ENCODE assay signal across 15 cellular contexts in genomic region chr3:197519801-197520211, GRCh38. TPM values are rescaled to one million over a fixed set of nuclear protein-coding genes. Genes with fewer than 3 reads are reported as not detected.
DNase-seq lines count a peak whose midpoint lies in the region; ATAC-seq, FAIRE-seq and TF ChIP-seq lines count a peak whose summit lies in the region.
"Had no signal": no experiment of that assay in that cellular context is flagged by ENCODE, and none has a peak within 500 bp of the region (broad histone marks: within the 10 kb centered on the region; RNA-seq: fewer than 3 reads in every experiment).

No MANE protein-coding gene starts in this region.

- no peak overlapping the region for H3K4me3 ChIP-seq in kidney (ENCODE audit: low read length in 2 of 2)
- H3K4me3 ChIP-seq: thyroid gland had no signal

- H3K9me3 ChIP-seq in T-helper 17 cell (ENCODE audit: control insufficient read depth, low read length, poor library complexity, severe bottlenecking) (no peaks in the 10 kb centered on the region), kidney (ENCODE audit: control insufficient read depth in 1 of 2, low read length in 2 of 2) (no peaks in the 10 kb centered on the region)
- H3K9me3 ChIP-seq: thyroid gland had no signal

- no peak for FAIRE-seq in kidney (lab: Jason Lieb, UNC)
- FAIRE-seq: GM19239 had no signal

- intact Hi-C loops in natural killer cell (cut with micrococcal nuclease): no loop called here
- intact Hi-C loops in kidney (cut with DNase I): loop anchor here (10.0 kb wide), 1 partner anchor 265 kb away; no protein-coding TSS in a partner anchor

- TF ChIP-seq CTCF in natural killer cell (IDR thresholded peaks at IDR 0.05): no peak
- no peak for TF ChIP-seq CTCF in kidney (IDR thresholded peaks at IDR 0.05; ENCODE audit: borderline replicate concordance, extremely low read depth, insufficient read depth)

- H3K36me3 Mint-ChIP-seq in natural killer cell (no peaks in the 10 kb centered on the region), T-helper 17 cell (ENCODE audit: low read depth) (peaks cover 6% of the 10 kb centered on the region)
- H3K36me3 Mint-ChIP-seq in natural killer cell treated with Interleukin-12 subunit alpha and Interleukin-12 subunit beta and Interleukin-15 and Interleukin-18, amount 100 ng/mL, for 72 hours: peaks cover 5% of the 10 kb centered on the region

- H3K9ac ChIP-seq in kidney (ENCODE audit: low read length in 2 of 2): no peak overlapping the region

- H3K27me3 Mint-ChIP-seq in natural killer cell (ENCODE audit: low read depth in 2 of 2): no peaks in the 10 kb centered on the region
- no peaks in the 10 kb centered on the region for H3K27me3 Mint-ChIP-seq in natural killer cell treated with Interleukin-12 subunit alpha and Interleukin-12 subunit beta and Interleukin-15 and Interleukin-18, amount 100 ng/mL, for 72 hours
- no peaks in the 10 kb centered on the region for H3K27me3 Mint-ChIP-seq in T-helper 17 cell
- H3K27me3 Mint-ChIP-seq: activated naive CD8-positive, alpha-beta T cell treated with anti-CD3 and anti-CD28 coated beads for 36 hours had no signal

- peaks cover 9 to 13% of the 10 kb centered on the region in 2 donors for H3K4me1 ChIP-seq in kidney (ENCODE audit: control insufficient read depth in 1 of 2, insufficient read depth in 1 of 2, low read depth in 1 of 2, low read length in 2 of 2)

- no peak overlapping the region for H3K27ac ChIP-seq in kidney (ENCODE audit: low read depth in 2 of 2, low read length in 2 of 2)
- H3K27ac ChIP-seq: thyroid gland had no signal

- H3K4me3 Mint-ChIP-seq in natural killer cell (no peak overlapping the region), T-helper 17 cell (no peak overlapping the region)
- no peak overlapping the region for H3K4me3 Mint-ChIP-seq in natural killer cell treated with Interleukin-12 subunit alpha and Interleukin-12 subunit beta and Interleukin-15 and Interleukin-18, amount 100 ng/mL, for 72 hours
- H3K4me3 Mint-ChIP-seq: activated naive CD8-positive, alpha-beta T cell treated with anti-CD3 and anti-CD28 coated beads for 36 hours had no signal

- H3K36me3 ChIP-seq in kidney (ENCODE audit: control insufficient read depth in 1 of 2, insufficient read depth in 2 of 2, low read length in 2 of 2): peaks cover 2% of the 10 kb centered on the region in 2 donors
- H3K36me3 ChIP-seq: thyroid gland had no signal

- peak overlapping the region; percentile 6 to 57 for H3K27ac Mint-ChIP-seq in natural killer cell
- no peak overlapping the region for H3K27ac Mint-ChIP-seq in natural killer cell treated with Interleukin-12 subunit alpha and Interleukin-12 subunit beta and Interleukin-15 and Interleukin-18, amount 100 ng/mL, for 72 hours
- peak overlapping the region; percentile 78 for H3K27ac Mint-ChIP-seq in T-helper 17 cell

- H3K9me3 Mint-ChIP-seq in natural killer cell: no peaks in the 10 kb centered on the region
- H3K9me3 Mint-ChIP-seq in natural killer cell treated with Interleukin-12 subunit alpha and Interleukin-12 subunit beta and Interleukin-15 and Interleukin-18, amount 100 ng/mL, for 72 hours: no peaks in the 10 kb centered on the region

- ATAC-seq in natural killer cell (peak in 1 of 3 donors; percentile 16), T-helper 17 cell (no peak)
- no peak for ATAC-seq in natural killer cell treated with Interleukin-12 subunit alpha and Interleukin-12 subunit beta and Interleukin-15 and Interleukin-18, amount 100 ng/mL, for 72 hours
- ATAC-seq: left ventricle myocardium superior had no signal

- no peak for DNase-seq in natural killer cell
- DNase-seq in natural killer cell treated with Interleukin-12 subunit alpha and Interleukin-12 subunit beta and Interleukin-15 and Interleukin-18, amount 100 ng/mL, for 72 hours (ENCODE audit: low spot score): no peak
- no peak for DNase-seq in T-helper 17 cell
- DNase-seq in kidney: peak; percentile 75
- no peak for DNase-seq in T-helper 1 cell
- DNase-seq in stimulated activated CD4-positive, alpha-beta T cell treated with anti-CD3 and anti-CD28 coated beads, Interleukin-4, amount 100 ng/mL, for 24 hours: no peak
- no peak for DNase-seq in OCI-M1 (lab: John Stamatoyannopoulos, UW)
- DNase-seq in stimulated activated CD4-positive, alpha-beta T cell treated with anti-CD3 and anti-CD28 coated beads, Interleukin-4, amount 100 ng/mL, for 4 hours: no peak
- DNase-seq: activated naive CD8-positive, alpha-beta T cell treated with anti-CD3 and anti-CD28 coated beads for 36 hours; left ventricle myocardium superior; NCI-H526 treated with DMSO at 0.1 percent for 48 hours; nucleus accumbens; stimulated activated CD4-positive, alpha-beta T cell treated with anti-CD3 and anti-CD28 coated beads, Interleukin-12 subunit alpha, Interleukin-12 subunit beta, amount 100 ng/mL, for 4 hours; thyroid gland had no signal

- H3K4me1 Mint-ChIP-seq in natural killer cell (peaks cover 16 to 25% of the 10 kb centered on the region in 2 donors), T-helper 17 cell (peaks cover 23% of the 10 kb centered on the region)
- H3K4me1 Mint-ChIP-seq in natural killer cell treated with Interleukin-12 subunit alpha and Interleukin-12 subunit beta and Interleukin-15 and Interleukin-18, amount 100 ng/mL, for 72 hours (ENCODE audit: low read depth in 2 of 2): peaks cover 12 to 28% of the 10 kb centered on the region in 2 donors

RNA-seq across cellular contexts. Expression of gene BDH1, which starts 36.0 kb away (rescaled TPM):
- total RNA-seq in natural killer cell (10 to 100 TPM; 14.0 to 24.5 (median 17.4) TPM), T-helper 17 cell (10 to 100 TPM; 20.7 to 22.4 TPM), kidney (21.2 TPM)
- 100 to 1,000 TPM in 1 of 2 donors, 10 to 100 TPM in 1; 62.4 to 136 TPM for total RNA-seq in natural killer cell treated with Interleukin-12 subunit alpha and Interleukin-12 subunit beta and Interleukin-15 and Interleukin-18, amount 100 ng/mL, for 72 hours
- polyA plus RNA-seq in kidney (ENCODE audit: insufficient read depth, low read depth, low replicate concordance): 49.6 TPM

Comparison
In these comparisons a context has a peak if more than half of its experiments do, and no peak if none do; other contexts are left out.
1. H3K27ac Mint-ChIP-seq: peak in natural killer cell (2 of 2) and T-helper 17 cell (single experiment); none in natural killer cell treated with Interleukin-12 subunit alpha and Interleukin-12 subunit beta and Interleukin-15 and Interleukin-18, amount 100 ng/mL, for 72 hours (0 of 2).